Comparison of ENCODE assay signal across 6 cellular contexts in the genomic region with DNA sequence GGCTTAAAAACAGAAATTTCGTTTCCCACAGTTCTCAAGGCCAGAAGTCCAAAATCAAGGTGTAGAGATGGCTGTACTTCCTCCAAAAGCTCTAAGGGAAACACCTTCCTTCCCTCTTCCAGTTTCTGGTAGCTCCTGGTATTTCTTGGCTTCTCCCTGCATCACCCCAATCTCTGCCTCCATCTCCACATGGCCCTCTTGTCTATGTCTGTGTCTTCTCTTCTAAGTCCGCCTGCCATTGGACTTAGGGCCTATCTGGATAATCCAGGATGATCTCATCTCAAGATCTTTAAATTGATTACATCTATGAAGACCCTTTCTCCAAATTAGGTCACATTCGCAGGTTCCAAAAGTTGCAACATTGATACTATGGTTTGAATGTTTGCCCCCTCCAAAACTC.
"Had no signal": no experiment of that assay in that cellular context is flagged by ENCODE, and none has a peak within 500 bp of the region (broad histone marks: within the 10 kb centered on the region; RNA-seq: fewer than 3 reads in every experiment).

No MANE protein-coding gene starts in this region.

- H3K27ac ChIP-seq: HL-60 had no signal

- H3K4me3 Mint-ChIP-seq: GM23338, H9 had no signal

- H3K9me3 Mint-ChIP-seq: GM23338, H9 had no signal

- H3K4me2 ChIP-seq: GM23338 had no signal

- DNase-seq: H9, HCEC 1CT had no signal

- H3K27ac Mint-ChIP-seq: GM23338, H9 had no signal

- H3K4me1 Mint-ChIP-seq: GM23338 had no signal

- H3K4me3 ChIP-seq: GM23338, K562 had no signal

- H2AFZ ChIP-seq: GM23338 had no signal

- ATAC-seq: GM23338, HepG2, K562 had no signal
